In genomic region chrX:40176979-40177430, GRCh38 we compare ENCODE assay signal across 8 cellular contexts.
DNase-seq lines count a peak whose midpoint lies in the region; TF ChIP-seq lines count a peak whose summit lies in the region.

No MANE protein-coding gene starts in this region.

- H3K9me3 ChIP-seq in hepatocyte (ENCODE audit: low read depth) (no peaks in the 10 kb centered on the region), smooth muscle cell (replicated peaks; ENCODE audit: low read depth) (no peaks in the 10 kb centered on the region)

- H2AFZ ChIP-seq in hepatocyte, result peak overlapping the region; percentile 41
- peak overlapping the region; percentile 80 for H2AFZ ChIP-seq in smooth muscle cell (ENCODE audit: low read depth)

- H3K79me2 ChIP-seq in hepatocyte, result peaks cover 5% of the 10 kb centered on the region
- no peaks in the 10 kb centered on the region for H3K79me2 ChIP-seq in smooth muscle cell (ENCODE audit: low read depth)

- H3K4me1 ChIP-seq in hepatocyte (ENCODE audit: insufficient read depth) (peaks cover 44% of the 10 kb centered on the region), smooth muscle cell (ENCODE audit: low read depth) (peaks cover 8% of the 10 kb centered on the region)

- TF ChIP-seq CTCF in HFF-Myc (IDR thresholded peaks at IDR 0.05; ENCODE audit: low read depth, low read length, missing control alignments) (no peak), hepatocyte (IDR thresholded peaks at IDR 0.05; ENCODE audit: poor library complexity) (no peak), smooth muscle cell (IDR thresholded peaks at IDR 0.05; ENCODE audit: borderline replicate concordance, insufficient read depth, poor library complexity, severe bottlenecking) (no peak), GM10266 (IDR thresholded peaks at IDR 0.05; ENCODE audit: control insufficient read depth, insufficient read depth, low read depth, missing control alignments) (no peak)

- H3K9ac ChIP-seq in smooth muscle cell (ENCODE audit: low read depth), result no peak overlapping the region

- H3K4me2 ChIP-seq in hepatocyte (peak overlapping the region; percentile 92), smooth muscle cell (peak overlapping the region; percentile 84)

- no peaks in the 10 kb centered on the region for H4K20me1 ChIP-seq in hepatocyte (ENCODE audit: insufficient read depth, poor library complexity, severe bottlenecking)
- no peaks in the 10 kb centered on the region for H4K20me1 ChIP-seq in smooth muscle cell (ENCODE audit: low read depth)

- H3K27me3 ChIP-seq in hepatocyte, result no peaks in the 10 kb centered on the region
- H3K27me3 ChIP-seq in smooth muscle cell (ENCODE audit: low read depth), result no peaks in the 10 kb centered on the region

- H3K36me3 ChIP-seq in hepatocyte (replicated peaks; ENCODE audit: insufficient read depth, low read depth) (no peaks in the 10 kb centered on the region), smooth muscle cell (ENCODE audit: low read depth) (no peaks in the 10 kb centered on the region)

- 20% methylated on average over 22 of the region's 22 CpGs for WGBS in hepatocyte (ENCODE audit: low lambda C conversion rate, missing lambda C conversion rate)
- whole genome bisulfite sequencing in smooth muscle cell (ENCODE audit: low lambda C conversion rate), result 19% methylated on average over 19 of the region's 22 CpGs

- H3F3A ChIP-seq in smooth muscle cell (ENCODE audit: low read depth), result peaks cover 22% of the 10 kb centered on the region

- peak overlapping the region; percentile 99 for H3K27ac ChIP-seq in hepatocyte
- H3K27ac ChIP-seq in smooth muscle cell (ENCODE audit: low read depth), result peak overlapping the region; percentile 30

- H3K9me2 ChIP-seq in hepatocyte (replicated peaks; ENCODE audit: insufficient read depth), result no peaks in the 10 kb centered on the region

- DNase-seq in AG08395 (ENCODE audit: low spot score) (peak; percentile 19), HFF-Myc (ENCODE audit: extremely low read depth, low read depth) (no peak), hepatocyte (ENCODE audit: low spot score) (peak; percentile 48), smooth muscle cell (lab: John Stamatoyannopoulos, UW; ENCODE audit: unreplicated experiment) (no peak), GM10266 (ENCODE audit: extremely low spot score) (no peak)
- peak; percentile 64 for DNase-seq in activated naive CD4-positive, alpha-beta T cell treated with anti-CD3 and anti-CD28 coated beads, Interleukin-2, amount 50 U/mL, for 16 hours
- no peak for DNase-seq in central memory CD4-positive, alpha-beta T cell
- DNase-seq in activated effector memory CD4-positive, alpha-beta T cell treated with Interleukin-2 at 50 U/mL for 16 hours, result no peak

- H3K4me3 ChIP-seq in HFF-Myc (replicated peaks; ENCODE audit: low read depth, low read length), result peak overlapping the region; percentile 49
- H3K4me3 ChIP-seq in hepatocyte, result peak overlapping the region; percentile 58
- peak overlapping the region; percentile 65 for H3K4me3 ChIP-seq in smooth muscle cell

Comparison
In these comparisons a context has a peak if more than half of its experiments do, and no peak if none do; other contexts are left out.
1. DNase-seq: peak in AG08395 (single experiment), activated naive CD4-positive, alpha-beta T cell treated with anti-CD3 and anti-CD28 coated beads, Interleukin-2, amount 50 U/mL, for 16 hours (single experiment) and hepatocyte (single experiment); none in HFF-Myc (single experiment), smooth muscle cell (single experiment), central memory CD4-positive, alpha-beta T cell (single experiment), activated effector memory CD4-positive, alpha-beta T cell treated with Interleukin-2 at 50 U/mL for 16 hours (single experiment) and GM10266 (single experiment).
2. Peak in every context shown above with its lines, with median percentiles within 50 percentile points of each other: H3K4me3 ChIP-seq.